Comparison of ENCODE assay signal across 15 cellular contexts in genomic region chr11:858993-859339, GRCh38. TPM values are rescaled to one million over a fixed set of nuclear protein-coding genes. Genes with fewer than 3 reads are reported as not detected.
"Had no signal": no experiment of that assay in that cellular context is flagged by ENCODE, and none has a peak within 500 bp of the region (broad histone marks: within the 10 kb centered on the region; RNA-seq: fewer than 3 reads in every experiment).

No MANE protein-coding gene starts in this region.

- H3K36me3 ChIP-seq: neutrophil, transverse colon had no signal

- ATAC-seq: effector memory CD8-positive, alpha-beta T cell; naive thymus-derived CD4-positive, alpha-beta T cell had no signal

- FAIRE-seq: islet of Langerhans had no signal

- DNase-seq: effector memory CD8-positive, alpha-beta T cell; esophagus squamous epithelium; foreskin melanocyte; kidney glomerular epithelial cell; naive thymus-derived CD4-positive, alpha-beta T cell; nephron progenitor cell; stimulated activated CD4-positive, alpha-beta T cell treated with anti-CD3 and anti-CD28 coated beads, Interleukin-2, amount 100 ng/mL, for 48 hours had no signal

- H3K27me3 ChIP-seq: esophagus squamous epithelium, heart left ventricle, neutrophil, right atrium auricular region, testis had no signal

- H3K4me3 ChIP-seq: smooth muscle cell, testis, transverse colon had no signal

- H3K27ac ChIP-seq: epithelial cell of prostate, neutrophil, testis had no signal

- H3K9me3 ChIP-seq: esophagus squamous epithelium, heart left ventricle, neutrophil, right atrium auricular region, testis, transverse colon had no signal

RNA-seq across cellular contexts. Expression of gene CRACR2B, which starts 31.2 kb away (rescaled TPM):
- polyA plus RNA-seq: naive thymus-derived CD4-positive, alpha-beta T cell had no signal
